1 cellular context compared by ENCODE assay signal in genomic region chr7:105297309-105297708, GRCh38.
TF ChIP-seq lines count a peak whose summit lies in the region.

No MANE protein-coding gene starts in this region.

TF ChIP-seq in K562, 482 proteins besides CTCF, POLR2A, EP300 and RAD21 (continued from another document):
- peak; percentile 76 for TF ChIP-seq CBFA2T3 (IDR thresholded peaks at IDR 0.05)
- TF ChIP-seq ZNF507 (tag; conservative IDR thresholded peaks at IDR 0.05), result peak; percentile 45
- peak; percentile 18 for TF ChIP-seq MEIS2 (IDR thresholded peaks at IDR 0.05; ENCODE audit: partially characterized antibody)
- TF ChIP-seq CBFA2T2 (conservative IDR thresholded peaks at IDR 0.05), result peak; percentile 61
- 0 out of 2 replicates have a peak, but pooled peaks have one; percentile 7 for TF ChIP-seq TCF3 (CRISPR knock-in tag; IDR thresholded peaks at IDR 0.05)
- TF ChIP-seq TEAD4 (IDR thresholded peaks at IDR 0.05; ENCODE audit: low read length), result peak; percentile 65
- no peak for TF ChIP-seq TEAD4 (CRISPR knock-in tag; IDR thresholded peaks at IDR 0.05; ENCODE audit: borderline replicate concordance)
- TF ChIP-seq ZHX1 (conservative IDR thresholded peaks at IDR 0.05; ENCODE audit: low read length), result no peak
- peak; percentile 41; the same call in 1 of the 2 replicates for TF ChIP-seq NCOR1 (IDR thresholded peaks at IDR 0.05)
- no peak for TF ChIP-seq ZNF174 (CRISPR knock-in tag; IDR thresholded peaks at IDR 0.05)
